In genomic region chr2:164896634-164897033, GRCh38 we compare ENCODE assay signal across 9 cellular contexts. TPM values are rescaled to one million over a fixed set of nuclear protein-coding genes. Genes with fewer than 3 reads are reported as not detected.
DNase-seq lines count a peak whose midpoint lies in the region; ATAC-seq and TF ChIP-seq lines count a peak whose summit lies in the region.
"Had no signal": no experiment of that assay in that cellular context is flagged by ENCODE, and none has a peak within 500 bp of the region (broad histone marks: within the 10 kb centered on the region; RNA-seq: fewer than 3 reads in every experiment).

No MANE protein-coding gene starts in this region.

- no peaks in the 10 kb centered on the region for H3K4me1 Mint-ChIP-seq in activated naive CD4-positive, alpha-beta T cell treated with anti-CD3 and anti-CD28 coated beads for 36 hours (ENCODE audit: low read depth)
- peaks cover 40% of the 10 kb centered on the region for H3K4me1 Mint-ChIP-seq in mesothelial cell of epicardium

- H3K36me3 Mint-ChIP-seq in activated naive CD4-positive, alpha-beta T cell treated with anti-CD3 and anti-CD28 coated beads for 36 hours (ENCODE audit: low read depth) = no peaks in the 10 kb centered on the region
- peaks cover 4% of the 10 kb centered on the region for H3K36me3 Mint-ChIP-seq in mesothelial cell of epicardium

- no peaks in the 10 kb centered on the region for H3K9me2 ChIP-seq in Karpas-422 (replicated peaks; ENCODE audit: insufficient read depth, low read length)

- H3K9me3 Mint-ChIP-seq in activated naive CD4-positive, alpha-beta T cell treated with anti-CD3 and anti-CD28 coated beads for 36 hours = peaks cover 7% of the 10 kb centered on the region
- H3K9me3 Mint-ChIP-seq in mesothelial cell of epicardium = peaks cover 10% of the 10 kb centered on the region

- TF ChIP-seq CTCF in RWPE2 (IDR thresholded peaks at IDR 0.05; ENCODE audit: poor library complexity, severe bottlenecking) = no peak
- no peak for TF ChIP-seq CTCF in mesothelial cell of epicardium (IDR thresholded peaks at IDR 0.05; ENCODE audit: unreplicated experiment)

- ATAC-seq in HG03039 (IDR thresholded peaks at IDR 0.05; ENCODE audit: unreplicated experiment) (peak; percentile 95), RWPE2 (ENCODE audit: low read depth) (peak; percentile 97)

- H4K20me1 ChIP-seq in Karpas-422 (ENCODE audit: insufficient read depth, low read depth, low read length) = no peaks in the 10 kb centered on the region

- H3K27ac Mint-ChIP-seq in activated naive CD4-positive, alpha-beta T cell treated with anti-CD3 and anti-CD28 coated beads for 36 hours = no peak overlapping the region
- peak overlapping the region; percentile 31 for H3K27ac Mint-ChIP-seq in mesothelial cell of epicardium

- H3K9me3 ChIP-seq in RWPE2 (ENCODE audit: severe bottlenecking) (no peaks in the 10 kb centered on the region), Karpas-422 (ENCODE audit: low read length) (no peaks in the 10 kb centered on the region; the same call in 1 of the 2 replicates)

- no peaks in the 10 kb centered on the region for H3K36me3 ChIP-seq in RWPE2 (ENCODE audit: low read depth)
- no peaks in the 10 kb centered on the region for H3K36me3 ChIP-seq in Karpas-422 (ENCODE audit: insufficient read depth, low read length)

- no peaks in the 10 kb centered on the region for H3K27me3 Mint-ChIP-seq in activated naive CD4-positive, alpha-beta T cell treated with anti-CD3 and anti-CD28 coated beads for 36 hours (ENCODE audit: low read depth)
- no peaks in the 10 kb centered on the region for H3K27me3 Mint-ChIP-seq in mesothelial cell of epicardium (ENCODE audit: low read depth)

- peak; percentile 34 for DNase-seq in activated naive CD4-positive, alpha-beta T cell treated with anti-CD3 and anti-CD28 coated beads for 36 hours
- no peak for DNase-seq in activated naive CD4-positive, alpha-beta T cell treated with Interleukin-2 at 50 U/mL for 16 hours
- no peak for DNase-seq in RWPE2 (ENCODE audit: low spot score)
- no peak for DNase-seq in mesothelial cell of epicardium (ENCODE audit: low spot score in 2 of 2, unreplicated experiment in 2 of 2)
- DNase-seq in Karpas-422 = no peak
- DNase-seq in inferior parietal cortex (ENCODE audit: extremely low spot score) = no peak
- no peak for DNase-seq in head of caudate nucleus

- intact Hi-C loops in activated naive CD4-positive, alpha-beta T cell treated with anti-CD3 and anti-CD28 coated beads for 36 hours (cut with micrococcal nuclease) = loop anchor here (1.0 kb wide), 1 partner anchor 14 kb away; no protein-coding TSS in a partner anchor
- intact Hi-C loops in head of caudate nucleus (cut with DNase I) = no loop called here

- H3K4me3 ChIP-seq in RWPE2 (ENCODE audit: severe bottlenecking) = no peak overlapping the region
- H3K4me3 ChIP-seq in Karpas-422 (ENCODE audit: low read length) = no peak overlapping the region
- H3K4me3 ChIP-seq: skin epidermis had no signal

- no peak overlapping the region for H3K4me3 Mint-ChIP-seq in activated naive CD4-positive, alpha-beta T cell treated with anti-CD3 and anti-CD28 coated beads for 36 hours
- H3K4me3 Mint-ChIP-seq in mesothelial cell of epicardium = no peak overlapping the region

- H3K4me1 ChIP-seq in RWPE2 (ENCODE audit: insufficient read depth, poor library complexity, severe bottlenecking) (peaks cover 43% of the 10 kb centered on the region), Karpas-422 (ENCODE audit: low read length) (no peaks in the 10 kb centered on the region)

- H3K4me2 ChIP-seq in Karpas-422 (ENCODE audit: low read depth, low read length, poor library complexity, severe bottlenecking) = no peak overlapping the region

- peak overlapping the region; percentile 76 for H3K27ac ChIP-seq in RWPE2 (ENCODE audit: poor library complexity, severe bottlenecking)
- no peak overlapping the region for H3K27ac ChIP-seq in Karpas-422 (ENCODE audit: low read length)

- H3K9ac ChIP-seq in Karpas-422 (ENCODE audit: low read length) = no peak overlapping the region

- H3K79me2 ChIP-seq in Karpas-422 (ENCODE audit: low read length) = no peaks in the 10 kb centered on the region

- H3K27me3 ChIP-seq in RWPE2 (ENCODE audit: insufficient read depth, poor library complexity, severe bottlenecking) = no peaks in the 10 kb centered on the region
- no peaks in the 10 kb centered on the region for H3K27me3 ChIP-seq in Karpas-422 (ENCODE audit: low read length)

- CTCF ChIA-PET in activated naive CD4-positive, alpha-beta T cell treated with anti-CD3 and anti-CD28 coated beads for 36 hours (lab: Charles Lee) = no interaction called here

- H2AFZ ChIP-seq in Karpas-422 (ENCODE audit: low read length) = no peak overlapping the region

RNA-seq across cellular contexts. Expression of gene COBLL1, which starts 55.0 kb away (rescaled TPM):
- not detected for total RNA-seq in activated naive CD4-positive, alpha-beta T cell treated with anti-CD3 and anti-CD28 coated beads for 36 hours
- 98.5 to 110 TPM (median 109 TPM) in 3 replicates for total RNA-seq in mesothelial cell of epicardium
- 0.04 TPM in 1 of 2 replicates, not detected in the other for total RNA-seq in Karpas-422 (2014; rRNA removed; shearing (Covaris generic); ENCODE audit: low replicate concordance)

RNA-seq across cellular contexts. Expression of gene SLC38A11, which starts 58.7 kb away (rescaled TPM):
- not detected for total RNA-seq in activated naive CD4-positive, alpha-beta T cell treated with anti-CD3 and anti-CD28 coated beads for 36 hours
- total RNA-seq in mesothelial cell of epicardium = 0.54 to 0.71 TPM (median 0.59 TPM) in 3 replicates
- total RNA-seq in Karpas-422 (2014; rRNA removed; shearing (Covaris generic); ENCODE audit: low replicate concordance) = not detected in 2 replicates

Comparison
In these comparisons a context has a peak if more than half of its experiments do, and no peak if none do; other contexts are left out.
1. RNA of gene COBLL1, which starts 55.0 kb away (total RNA-seq): 98.5 to 110 TPM in mesothelial cell of epicardium; not detected in activated naive CD4-positive, alpha-beta T cell treated with anti-CD3 and anti-CD28 coated beads for 36 hours and 0.04 TPM in Karpas-422; every median in the first group is over 10 times any median in the second.